In genomic region chr10:50679149-50679548, GRCh38 we compare ENCODE assay signal across 22 cellular contexts. TPM values are rescaled to one million over a fixed set of nuclear protein-coding genes. Genes with fewer than 3 reads are reported as not detected.
DNase-seq lines count a peak whose midpoint lies in the region; ATAC-seq, FAIRE-seq and TF ChIP-seq lines count a peak whose summit lies in the region.
"Had no signal": no experiment of that assay in that cellular context is flagged by ENCODE, and none has a peak within 500 bp of the region (broad histone marks: within the 10 kb centered on the region; RNA-seq: fewer than 3 reads in every experiment).

No MANE protein-coding gene starts in this region.

- H3K9ac ChIP-seq in HepG2 (ENCODE audit: insufficient read depth, low read depth, low read length) (no peak overlapping the region), endodermal cell (ENCODE audit: extremely low read depth, low read length, poor library complexity, severe bottlenecking) (no peak overlapping the region)

- no peak for TF ChIP-seq RAD21 in HepG2 (CRISPR knock-in tag; IDR thresholded peaks at IDR 0.05)

- no peak overlapping the region for H2AFZ ChIP-seq in HepG2 (ENCODE audit: low read length)
- no peak overlapping the region for H2AFZ ChIP-seq in osteoblast (ENCODE audit: low read length)

- BruUV-seq in HepG2 (replicated peaks; lab: Mats Ljungman, UMichigan), result no TSS peak

- in situ Hi-C loops in HepG2 (cut with HindIII; ENCODE audit: extremely low pct_ligation_motif_present, low pct_unique_long_range_greater_than_20kb), result no loop called here

- FAIRE-seq in HepG2 (lab: Jason Lieb, UNC), result no peak
- FAIRE-seq: A549, D721Med, G401.6, GM12891, K562 had no signal

- intact Hi-C loops in HepG2 (cut with micrococcal nuclease; ENCODE audit: unreplicated experiment), result no loop called here
- intact Hi-C loops in right lobe of liver (cut with DNase I), result no loop called here
- intact Hi-C loops in ovary (cut with DNase I), result no loop called here

- no peaks in the 10 kb centered on the region for H3K36me3 Mint-ChIP-seq in endodermal cell (ENCODE audit: low read depth)

- H3K4me3 ChIP-seq in HepG2 (replicated peaks in 1 of 3; ENCODE audit: insufficient read depth in 1 of 3, low read depth in 2 of 3, low read length in 3 of 3) (no peak overlapping the region), right lobe of liver (no peak overlapping the region), endodermal cell (ENCODE audit: low read length) (no peak overlapping the region), osteoblast (ENCODE audit: insufficient read depth, low read length) (no peak overlapping the region), ovary (no peak overlapping the region)
- H3K4me3 ChIP-seq: A549, K562 had no signal

- H3K27me3 Mint-ChIP-seq in endodermal cell (ENCODE audit: insufficient read depth), result peaks cover 2% of the 10 kb centered on the region
- H3K27me3 Mint-ChIP-seq: CD4-positive, alpha-beta T cell had no signal

- H3K27me3 ChIP-seq in HepG2 (ENCODE audit: control insufficient read depth in 1 of 2, insufficient read depth in 2 of 2, low read length in 2 of 2) (no peaks in the 10 kb centered on the region), right lobe of liver (no peaks in the 10 kb centered on the region), endodermal cell (ENCODE audit: control insufficient read depth, insufficient read depth, low read length, poor library complexity, severe bottlenecking) (no peaks in the 10 kb centered on the region), osteoblast (ENCODE audit: insufficient read depth, low read length) (no peaks in the 10 kb centered on the region), ovary (no peaks in the 10 kb centered on the region)

- H3K9me3 ChIP-seq in HepG2 (ENCODE audit: low read length) (no peaks in the 10 kb centered on the region), right lobe of liver (no peaks in the 10 kb centered on the region), endodermal cell (ENCODE audit: control insufficient read depth, low read length) (no peaks in the 10 kb centered on the region), osteoblast (ENCODE audit: low read depth, low read length) (no peaks in the 10 kb centered on the region), ovary (no peaks in the 10 kb centered on the region)
- H3K9me3 ChIP-seq: A549, Caco-2 had no signal

- H3K9me3 Mint-ChIP-seq in endodermal cell, result no peaks in the 10 kb centered on the region
- H3K9me3 Mint-ChIP-seq: CD4-positive, alpha-beta T cell had no signal

- no peak overlapping the region for H3K4me3 Mint-ChIP-seq in endodermal cell
- H3K4me3 Mint-ChIP-seq: CD4-positive, alpha-beta T cell had no signal

- H3K4me1 Mint-ChIP-seq in endodermal cell, result no peaks in the 10 kb centered on the region

- H3K27ac Mint-ChIP-seq in endodermal cell, result no peak overlapping the region
- H3K27ac Mint-ChIP-seq: CD4-positive, alpha-beta T cell had no signal

- H3K79me2 ChIP-seq in HepG2 (ENCODE audit: insufficient read depth, low read length) (no peaks in the 10 kb centered on the region), osteoblast (ENCODE audit: insufficient read depth, low read length) (no peaks in the 10 kb centered on the region)

- CTCF ChIA-PET in HepG2 (lab: Yijun Ruan, JAX; ENCODE audit: low intra/inter-chr PET ratio, low total read pairs), result no interaction called here

- H3K4me1 ChIP-seq in HepG2 (ENCODE audit: insufficient read depth, low read length) (no peaks in the 10 kb centered on the region), right lobe of liver (no peaks in the 10 kb centered on the region), endodermal cell (ENCODE audit: control insufficient read depth, insufficient read depth, low read length) (no peaks in the 10 kb centered on the region), osteoblast (ENCODE audit: insufficient read depth, low read length) (no peaks in the 10 kb centered on the region), ovary (ENCODE audit: insufficient read depth) (no peaks in the 10 kb centered on the region)
- H3K4me1 ChIP-seq: A549, Caco-2 had no signal

- H3K27ac ChIP-seq in HepG2 (ENCODE audit: extremely low read length, insufficient read depth, low read length), result no peak overlapping the region
- no peak overlapping the region for H3K27ac ChIP-seq in right lobe of liver
- no peak overlapping the region for H3K27ac ChIP-seq in endodermal cell (ENCODE audit: low read depth, low read length)
- no peak overlapping the region for H3K27ac ChIP-seq in osteoblast (ENCODE audit: low read depth, low read length)
- H3K27ac ChIP-seq in ovary, result no peak overlapping the region
- H3K27ac ChIP-seq: 22Rv1, A549, C4-2B, HL-60 had no signal

- H4K20me1 ChIP-seq in HepG2 (ENCODE audit: insufficient read depth, low read length) (no peaks in the 10 kb centered on the region), osteoblast (ENCODE audit: insufficient read depth, low read length) (no peaks in the 10 kb centered on the region)

- H3K36me3 ChIP-seq in HepG2 (replicated peaks in 1 of 2; ENCODE audit: control insufficient read depth in 1 of 2, insufficient read depth in 2 of 2, low read length in 2 of 2) (no peaks in the 10 kb centered on the region), right lobe of liver (no peaks in the 10 kb centered on the region), endodermal cell (ENCODE audit: control insufficient read depth, insufficient read depth, low read length) (no peaks in the 10 kb centered on the region), osteoblast (ENCODE audit: insufficient read depth, low read length) (no peaks in the 10 kb centered on the region), ovary (no peaks in the 10 kb centered on the region)

- H3K4me2 ChIP-seq in HepG2 (ENCODE audit: low read depth, low read length), result peak overlapping the region; percentile 32; the same call in 1 of the 2 replicates
- H3K4me2 ChIP-seq in osteoblast (ENCODE audit: insufficient read depth, low read length), result no peak overlapping the region
- H3K4me2 ChIP-seq: A549 had no signal

- TF ChIP-seq POLR2A in HepG2 (IDR thresholded peaks at IDR 0.05; ENCODE audit: insufficient read depth in 1 of 2, low read depth in 2 of 2, low read length in 2 of 2) (no peak), right lobe of liver (IDR thresholded peaks at IDR 0.05) (no peak), ovary (IDR thresholded peaks at IDR 0.05) (no peak)

- DNase-seq in HepG2 (ENCODE audit: low spot score) (no peak), right lobe of liver (no peak), endodermal cell (peak; percentile 59), osteoblast (ENCODE audit: insufficient read length, low spot score, missing footprints) (peak; percentile 36), ovary (no peak)
- no peak for DNase-seq in activated CD4-positive, alpha-beta T cell treated with anti-CD3 and anti-CD28 coated beads for 1 hour
- DNase-seq in stimulated activated CD4-positive, alpha-beta T cell treated with anti-CD3 and anti-CD28 coated beads, Interleukin-12 subunit alpha, Interleukin-12 subunit beta, amount 100 ng/mL, for 4 hours, result no peak
- DNase-seq: AML-193; Caco-2; CD4-positive, alpha-beta T cell; GOT3; HCEC 1CT; IMR-90 had no signal

- WGBS in HepG2 (ENCODE audit: low lambda C conversion rate), result 22% methylated on average over 7 of the region's 13 CpGs
- WGBS in right lobe of liver (ENCODE audit: insufficient coverage, low coverage, low lambda C conversion rate, missing lambda C conversion rate), result 100% methylated on average over 2 of the region's 13 CpGs
- WGBS in endodermal cell (ENCODE audit: insufficient coverage in 1 of 2, insufficient read length in 1 of 2), 2 experiments, result 92 to 97% methylated on average over 2 to 13 of the region's 13 CpGs
- WGBS in ovary, 3 donors, result 85 to 86% (median 85%) methylated on average over 13 of the region's 13 CpGs

- ATAC-seq in HepG2 (no peak), right lobe of liver (no peak), HG03439 (IDR thresholded peaks at IDR 0.05; ENCODE audit: unreplicated experiment) (no peak)
- ATAC-seq: A549, K562 had no signal

- POLR2A ChIA-PET in HepG2 (lab: Yijun Ruan, JAX), result no interaction called here

- TF ChIP-seq CTCF in HepG2 (CRISPR knock-in tag; IDR thresholded peaks at IDR 0.05) (peak; percentile 43), right lobe of liver (IDR thresholded peaks at IDR 0.05) (no peak), endodermal cell (conservative IDR thresholded peaks at IDR 0.05) (peak; percentile 30), osteoblast (IDR thresholded peaks at IDR 0.05; ENCODE audit: extremely low read depth, low read depth, low read length) (no peak), ovary (IDR thresholded peaks at IDR 0.05) (no peak)

- TF ChIP-seq EP300 in HepG2 (IDR thresholded peaks at IDR 0.05; ENCODE audit: low read depth in 2 of 2, low read length in 2 of 2) (no peak), HepG2 (CRISPR knock-in tag; IDR thresholded peaks at IDR 0.05; ENCODE audit: borderline replicate concordance) (no peak), ovary (IDR thresholded peaks at IDR 0.05) (no peak)

RNA-seq across cellular contexts. Expression of gene SGMS1, which starts 55.4 kb away (rescaled TPM):
- total RNA-seq in HepG2 (2016; rRNA removed; fragmentation: Illumina TruSeq; extraction: Trizol) (13.1 and 15.1 TPM in 2 replicates), right lobe of liver (10 to 100 TPM; 13.6 to 49.8 (median 20.0) TPM), endodermal cell (10 to 100 TPM; 12.0 to 14.3 TPM), osteoblast (60.4 and 68.0 TPM in 2 replicates), ovary (10 to 100 TPM; 31.4 to 90.0 (median 39.1) TPM)
- 38.8 and 42.6 TPM in 2 replicates for total RNA-seq in HepG2 (2016; cell fraction: cytosol; rRNA removed; fragmentation: Illumina TruSeq; extraction: Trizol; ENCODE audit: low read depth)
- 12.0 and 16.0 TPM in 2 replicates for total RNA-seq in HepG2 (2016; cell fraction: insoluble cytoplasmic fraction; rRNA removed; fragmentation: Illumina TruSeq; extraction: Trizol)
- total RNA-seq in HepG2 (2016; cell fraction: membrane; rRNA removed; fragmentation: Illumina TruSeq; extraction: Trizol), result 15.3 and 19.7 TPM in 2 replicates
- 29.3 and 32.5 TPM in 2 replicates for total RNA-seq in HepG2 (2016; cell fraction: nucleus; rRNA removed; fragmentation: Illumina TruSeq; extraction: Trizol)
- polyA plus RNA-seq in HepG2 (2011; rRNA removed) (6.2 and 6.5 TPM in 2 replicates), ovary (10 to 100 TPM; 15.6 to 22.5 TPM)
- 4.5 and 5.3 TPM in 2 replicates for polyA plus RNA-seq in HepG2 (2011; cell fraction: cytosol; rRNA removed)
- polyA plus RNA-seq in HepG2 (2011; cell fraction: nucleus; rRNA removed), result 7.2 and 8.6 TPM in 2 replicates
- 9.9 and 11.1 TPM in 2 replicates for polyA plus RNA-seq in HepG2 (2012)
- polyA plus RNA-seq in HepG2 (2016; cell fraction: cytosol; fragmentation: Illumina TruSeq; extraction: Trizol; ENCODE audit: low read depth), result 1.4 and 1.7 TPM in 2 replicates
- polyA plus RNA-seq in HepG2 (2016; cell fraction: insoluble cytoplasmic fraction; fragmentation: Illumina TruSeq; extraction: Trizol; ENCODE audit: low read depth), result 9.2 and 10.6 TPM in 2 replicates
- polyA plus RNA-seq in HepG2 (2016; cell fraction: membrane; fragmentation: Illumina TruSeq; extraction: Trizol; ENCODE audit: low read depth), result 4.5 and 5.4 TPM in 2 replicates
- 10.6 and 13.6 TPM in 2 replicates for polyA plus RNA-seq in HepG2 (2016; cell fraction: nucleus; fragmentation: Illumina TruSeq; extraction: Trizol; ENCODE audit: insufficient read depth, low read depth)
- polyA minus RNA-seq in HepG2 (2011; rRNA and poly(A)+ RNA removed; ENCODE audit: low replicate concordance), result 8.4 and 35.9 TPM in 2 replicates
- polyA minus RNA-seq in HepG2 (2011; cell fraction: cytosol; rRNA and poly(A)+ RNA removed), result 7.3 and 10.5 TPM in 2 replicates
- 55.9 and 58.2 TPM in 2 replicates for polyA minus RNA-seq in HepG2 (2011; cell fraction: nucleus; rRNA and poly(A)+ RNA removed)
- polyA plus RNA-seq in endodermal cell (2013, experiment 1 of 2), result 8.3 TPM
- polyA plus RNA-seq in endodermal cell (2013, experiment 2 of 2), result 6.9 TPM

Comparison
In these comparisons a context has a peak if more than half of its experiments do, and no peak if none do; other contexts are left out.
1. CTCF ChIP-seq: peak in HepG2 (single experiment) and endodermal cell (single experiment); none in right lobe of liver (0 of 4), osteoblast (single experiment) and ovary (0 of 3).
2. DNase-seq: peak in endodermal cell (single experiment) and osteoblast (single experiment); none in HepG2 (single experiment), right lobe of liver (0 of 3), activated CD4-positive, alpha-beta T cell treated with anti-CD3 and anti-CD28 coated beads for 1 hour (single experiment), ovary (0 of 5) and stimulated activated CD4-positive, alpha-beta T cell treated with anti-CD3 and anti-CD28 coated beads, Interleukin-12 subunit alpha, Interleukin-12 subunit beta, amount 100 ng/mL, for 4 hours (single experiment).